ENCODE assay signal across 8 cellular contexts in genomic region chr15:48330045-48330840, GRCh38. TPM values are rescaled to one million over a fixed set of nuclear protein-coding genes. Genes with fewer than 3 reads are reported as not detected.
A peak's percentile ranks its signal among the peaks of the same experiment; 100 is the strongest.
DNase-seq lines count a peak whose midpoint lies in the region; ATAC-seq and TF ChIP-seq lines count a peak whose summit lies in the region.

No MANE protein-coding gene starts in this region.

- peak overlapping the region; percentile 95 for H3K27ac ChIP-seq in cardiac muscle cell
- H3K27ac ChIP-seq in suprapubic skin = peak overlapping the region; percentile 96

- H3K27me3 ChIP-seq in cardiac muscle cell (no peaks in the 10 kb centered on the region), adipocyte (replicated peaks; ENCODE audit: control insufficient read depth, insufficient read depth, low read length) (no peaks in the 10 kb centered on the region), kidney epithelial cell (ENCODE audit: control insufficient read depth, insufficient read depth, low read length) (no peaks in the 10 kb centered on the region), suprapubic skin (no peaks in the 10 kb centered on the region)

- DNase-seq in cardiac muscle cell (ENCODE audit: low read depth in 1 of 2, low spot score in 1 of 2) (peak; percentile 29 to 35), Right ventricle myocardium superior (no peak), adipocyte (ENCODE audit: low read depth) (peak; percentile 32), kidney epithelial cell (ENCODE audit: low read depth) (no peak), suprapubic skin (ENCODE audit: low spot score in 2 of 2) (no peak)

- peak overlapping the region; percentile 80 for H3K4me3 ChIP-seq in cardiac muscle cell
- H3K4me3 ChIP-seq in adipocyte (ENCODE audit: low read length) = peak overlapping the region; percentile 93
- peak overlapping the region; percentile 99 for H3K4me3 ChIP-seq in kidney epithelial cell (ENCODE audit: low read depth, low read length)
- peak overlapping the region; percentile 87 for H3K4me3 ChIP-seq in suprapubic skin

- no peak for TF ChIP-seq POLR2A in suprapubic skin (IDR thresholded peaks at IDR 0.05)

- intact Hi-C loops in Right ventricle myocardium superior (cut with DNase I) = no loop called here

- WGBS in suprapubic skin = 20% methylated on average over 12 of the region's 12 CpGs

- TF ChIP-seq CTCF in cardiac muscle cell (IDR thresholded peaks at IDR 0.05; ENCODE audit: low read depth, low read length) (no peak), kidney epithelial cell (IDR thresholded peaks at IDR 0.05; ENCODE audit: insufficient read depth, low read length, poor library complexity, severe bottlenecking) (no peak), suprapubic skin (IDR thresholded peaks at IDR 0.05) (no peak)

- H3K9me3 ChIP-seq in cardiac muscle cell (ENCODE audit: low read depth) (no peaks in the 10 kb centered on the region), adipocyte (ENCODE audit: control insufficient read depth, low read length) (no peaks in the 10 kb centered on the region), suprapubic skin (no peaks in the 10 kb centered on the region)

- H3K4me1 ChIP-seq in cardiac muscle cell (ENCODE audit: low read depth) = peaks cover 4% of the 10 kb centered on the region
- H3K4me1 ChIP-seq in adipocyte (ENCODE audit: control insufficient read depth, insufficient read depth, low read length) = peaks cover 15% of the 10 kb centered on the region
- H3K4me1 ChIP-seq in suprapubic skin = peaks cover 18% of the 10 kb centered on the region

- no peak for TF ChIP-seq EP300 in suprapubic skin (IDR thresholded peaks at IDR 0.05)

- H3K9ac ChIP-seq in adipocyte (ENCODE audit: low read length) = peak overlapping the region; percentile 95

- H3K36me3 ChIP-seq in cardiac muscle cell = no peaks in the 10 kb centered on the region
- H3K36me3 ChIP-seq in adipocyte (ENCODE audit: control insufficient read depth, insufficient read depth, low read length, severe bottlenecking) = peaks cover 14% of the 10 kb centered on the region
- H3K36me3 ChIP-seq in kidney epithelial cell (ENCODE audit: control insufficient read depth, insufficient read depth, low read length) = peaks cover 1% of the 10 kb centered on the region
- peaks cover 16% of the 10 kb centered on the region for H3K36me3 ChIP-seq in suprapubic skin

- no peak for ATAC-seq in Right ventricle myocardium superior (ENCODE audit: poor library complexity)
- no peak for ATAC-seq in GM18867 (IDR thresholded peaks at IDR 0.05; ENCODE audit: unreplicated experiment)
- ATAC-seq in GM18502 (IDR thresholded peaks at IDR 0.05; ENCODE audit: poor library complexity, unreplicated experiment) = no peak
- ATAC-seq in GM19463 (IDR thresholded peaks at IDR 0.05; ENCODE audit: unreplicated experiment) = no peak

RNA-seq across cellular contexts. Expression of gene DUT, which starts 1.0 kb away (rescaled TPM):
- total RNA-seq in cardiac muscle cell = 88.8 and 122 TPM in 2 replicates
- polyA plus RNA-seq in cardiac muscle cell = 137 and 198 TPM in 2 replicates
- 79.0 TPM for total RNA-seq in Right ventricle myocardium superior
- total RNA-seq in kidney epithelial cell = 75.4 and 79.3 TPM in 2 replicates
- 10 to 100 TPM; 49.3 to 69.4 (median 64.2) TPM for total RNA-seq in suprapubic skin

Comparison
In these comparisons a context has a peak if more than half of its experiments do, and no peak if none do; other contexts are left out.
1. DNase-seq: peak in cardiac muscle cell (2 of 2) and adipocyte (single experiment); none in Right ventricle myocardium superior (single experiment), kidney epithelial cell (single experiment) and suprapubic skin (0 of 2).
2. Peak in every context shown above with its lines, with median percentiles within 50 percentile points of each other: H3K4me3 ChIP-seq.